ENCODE assay signal across 4 cellular contexts in the genomic region with DNA sequence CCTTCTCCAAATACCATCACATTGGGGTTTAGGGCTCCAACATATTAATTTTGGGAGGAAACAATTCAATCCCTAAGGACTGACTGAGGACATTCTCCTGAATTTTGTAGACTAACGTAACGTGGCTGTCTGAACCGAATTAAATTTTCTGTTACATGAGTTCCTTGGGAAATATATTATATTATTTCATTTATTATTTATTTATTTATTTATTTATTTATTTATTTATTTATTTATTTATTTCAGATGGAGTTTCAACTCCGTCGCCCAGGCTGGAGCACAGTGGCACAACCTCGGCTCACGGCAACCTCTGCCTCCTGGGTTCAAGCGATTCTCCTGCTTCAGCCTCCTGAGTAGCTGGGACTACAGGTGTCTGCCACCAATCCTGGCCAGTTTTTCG.
A peak's percentile ranks its signal among the peaks of the same experiment; 100 is the strongest.
DNase-seq lines count a peak whose midpoint lies in the region; ATAC-seq and TF ChIP-seq lines count a peak whose summit lies in the region.
"Not testable (repeated sequence)": the region's sequence is repeated elsewhere in the genome, so short reads cannot be mapped to it uniquely, and the experiment has no call there.

No MANE protein-coding gene starts in this region.

- H3K36me3 ChIP-seq in HEK293 (ENCODE audit: control insufficient read depth in 2 of 2, insufficient read depth in 1 of 2, low read length in 2 of 2); mucosa of rectum (ENCODE audit: control insufficient read depth in 2 of 2, insufficient read depth in 2 of 2, low read length in 2 of 2): not testable (repeated sequence)

- not testable (repeated sequence) for BruUV-seq in Calu3 (replicated peaks; lab: Mats Ljungman, UMichigan)

- DNase-seq in Calu3; WTC11 (ENCODE audit: low spot score): not testable (repeated sequence)

- H3K27me3 ChIP-seq in mucosa of rectum (ENCODE audit: control insufficient read depth in 2 of 2, insufficient read depth in 2 of 2, low read length in 2 of 2): not testable (repeated sequence)

- peak overlapping the region; percentile 64 for H3K27ac Mint-ChIP-seq in Calu3 (ENCODE audit: unreplicated experiment)
- not testable (repeated sequence) for H3K27ac Mint-ChIP-seq in WTC11

- not testable (repeated sequence) for H3K27ac ChIP-seq in HEK293 (ENCODE audit: extremely low read depth, low read depth, low read length)
- peak overlapping the region; percentile 90 to 92 for H3K27ac ChIP-seq in mucosa of rectum (ENCODE audit: low read depth in 2 of 2, low read length in 2 of 2)

- H3K9me3 Mint-ChIP-seq in Calu3 (ENCODE audit: low read depth, unreplicated experiment); WTC11: not testable (repeated sequence)

- not testable (repeated sequence) for H3K36me3 Mint-ChIP-seq in Calu3 (ENCODE audit: insufficient read depth, unreplicated experiment); WTC11

- not testable (repeated sequence) for H3K9me3 ChIP-seq in HEK293 (ENCODE audit: control insufficient read depth, insufficient read depth, low read depth, low read length); mucosa of rectum (ENCODE audit: control insufficient read depth in 2 of 2, low read length in 2 of 2)

- CTCF ChIA-PET in Calu3 (lab: Charles Lee): interaction anchor here (0.6 kb wide), 1 partner anchor 242 kb away, joined by 3 read pairs; no protein-coding TSS in a partner anchor
- CTCF ChIA-PET in HEK293 (lab: Yijun Ruan, JAX): interaction anchor here (0.5 kb wide), 1 partner anchor 293 kb away, joined by 3 read pairs; no protein-coding TSS in a partner anchor
- CTCF ChIA-PET in WTC11 (lab: Charles Lee): not testable (repeated sequence)

- H3K4me3 Mint-ChIP-seq in Calu3 (ENCODE audit: low read depth, unreplicated experiment); WTC11: not testable (repeated sequence)

- intact Hi-C loops in Calu3 (cut with micrococcal nuclease; ENCODE audit: unreplicated experiment): not testable (repeated sequence)

- TF ChIP-seq CTCF in Calu3 (IDR thresholded peaks at IDR 0.05; ENCODE audit: unreplicated experiment); HEK293 (tag by site-specific recombination; IDR thresholded peaks at IDR 0.05); WTC11 (IDR thresholded peaks at IDR 0.05): not testable (repeated sequence)

- H3K9ac ChIP-seq in mucosa of rectum (ENCODE audit: low read depth in 1 of 2, low read length in 2 of 2): not testable (repeated sequence)

- H3K27me3 Mint-ChIP-seq in Calu3 (ENCODE audit: unreplicated experiment); WTC11 (ENCODE audit: low read depth): not testable (repeated sequence)

- peaks cover 27% of the 10 kb centered on the region for H3K4me1 Mint-ChIP-seq in Calu3 (ENCODE audit: low read depth, unreplicated experiment)
- H3K4me1 Mint-ChIP-seq in WTC11: not testable (repeated sequence)

- POLR2A ChIA-PET in HEK293 (lab: Yijun Ruan, JAX); WTC11 (lab: Charles Lee): not testable (repeated sequence)

- not testable (repeated sequence) for H3K4me3 ChIP-seq in HEK293 (ENCODE audit: low read depth, low read length); mucosa of rectum (ENCODE audit: low read length in 2 of 2)

- H3K4me1 ChIP-seq in HEK293 (ENCODE audit: control insufficient read depth, insufficient read depth, low read length): not testable (repeated sequence)
- H3K4me1 ChIP-seq in mucosa of rectum (ENCODE audit: control insufficient read depth in 2 of 2, insufficient read depth in 2 of 2, low read length in 2 of 2): peaks cover 5 to 22% of the 10 kb centered on the region in 2 donors

- not testable (repeated sequence) for ATAC-seq in WTC11

TF ChIP-seq in HEK293, 187 proteins besides CTCF, POLR2A, EP300 and RAD21 (continues in another document):
- TF ChIP-seq ZBTB11 (tag by site-specific recombination; conservative IDR thresholded peaks at IDR 0.05; ENCODE audit: low read depth) (peak; percentile 76), ZNF394 (tag by site-specific recombination; IDR thresholded peaks at IDR 0.05; ENCODE audit: borderline replicate concordance) (peak; percentile 89; the same call in 1 of the 2 replicates), ZBTB8A (tag by site-specific recombination; IDR thresholded peaks at IDR 0.05) (peak; percentile 75), ZNF433 (tag by site-specific recombination; IDR thresholded peaks at IDR 0.05; ENCODE audit: low read depth) (peak; percentile 23; the same call in 1 of the 2 replicates), ZNF664 (tag by site-specific recombination; IDR thresholded peaks at IDR 0.05) (peak; percentile 44; the same call in 1 of the 2 replicates), ZNF510 (tag by site-specific recombination; IDR thresholded peaks at IDR 0.05; ENCODE audit: insufficient replicate concordance) (peak; percentile 64), ZNF19 (tag by site-specific recombination; IDR thresholded peaks at IDR 0.05; ENCODE audit: low read depth) (0 out of 2 replicates have a peak, but pooled peaks have one; percentile 35)

TF ChIP-seq in WTC11, 78 proteins besides CTCF, POLR2A, EP300 and RAD21:
- peak; percentile 58; the same call in 1 of the 2 replicates for TF ChIP-seq HMGA2 (CRISPR knock-in tag; IDR thresholded peaks at IDR 0.05)
